Comparison of ENCODE assay signal across 9 cellular contexts in the genomic region with DNA sequence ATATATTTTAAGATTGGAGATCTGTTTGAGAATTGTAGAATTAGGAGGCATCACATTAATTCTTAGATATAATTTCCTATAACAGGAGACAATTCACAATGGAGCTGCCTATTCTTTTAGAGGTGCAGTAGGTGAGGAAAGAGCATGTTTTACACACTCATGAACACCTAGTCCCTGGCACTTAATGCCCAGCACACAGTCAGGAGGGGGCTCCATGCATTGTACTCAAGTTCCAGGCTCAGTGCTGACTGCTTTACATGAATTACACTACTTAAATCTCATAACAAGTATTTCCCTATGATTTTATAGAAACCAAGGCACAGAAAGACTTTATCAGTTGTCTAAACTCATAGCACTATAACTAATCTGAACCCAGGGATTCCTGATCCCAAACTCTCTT. TPM values are rescaled to one million over a fixed set of nuclear protein-coding genes. Genes with fewer than 3 reads are reported as not detected.
A peak's percentile ranks its signal among the peaks of the same experiment; 100 is the strongest.
DNase-seq lines count a peak whose midpoint lies in the region; ATAC-seq and TF ChIP-seq lines count a peak whose summit lies in the region.
"Had no signal": no experiment of that assay in that cellular context is flagged by ENCODE, and none has a peak within 500 bp of the region (broad histone marks: within the 10 kb centered on the region; RNA-seq: fewer than 3 reads in every experiment).

No MANE protein-coding gene starts in this region.

- peak overlapping the region; percentile 63 to 86 for H3K4me3 ChIP-seq in muscle layer of duodenum (ENCODE audit: low read depth in 1 of 2, low read length in 2 of 2)

- H3K4me3 Mint-ChIP-seq in HFFc6: peak overlapping the region; percentile 90

- H3K9me3 ChIP-seq in muscle layer of duodenum (ENCODE audit: control insufficient read depth in 1 of 2, low read length in 2 of 2): no peaks in the 10 kb centered on the region

- TF ChIP-seq CTCF in HFFc6 (IDR thresholded peaks at IDR 0.05): no peak

- DNase-seq in AG08395 (ENCODE audit: low spot score) (peak; percentile 6), HFFc6 (no peak), astrocyte of the hippocampus (ENCODE audit: low read depth, low spot score) (peak; percentile 7), NCI-H1436 treated with DMSO at 0.1 percent for 48 hours (lab: John Stamatoyannopoulos, UW) (no peak), NCI-H2081 (lab: John Stamatoyannopoulos, UW) (no peak)
- DNase-seq: midbrain had no signal

- ATAC-seq in HG02610 (IDR thresholded peaks at IDR 0.05; ENCODE audit: unreplicated experiment): no peak
- ATAC-seq in HG02759 (IDR thresholded peaks at IDR 0.05; ENCODE audit: unreplicated experiment): no peak

- H3K27ac Mint-ChIP-seq in HFFc6: peak overlapping the region; percentile 82

- H3K4me1 Mint-ChIP-seq in HFFc6 (ENCODE audit: low read depth): peaks cover 37% of the 10 kb centered on the region

- H3K4me1 ChIP-seq in muscle layer of duodenum (ENCODE audit: control insufficient read depth in 1 of 2, insufficient read depth in 2 of 2, low read length in 2 of 2): peaks cover 0 to 10% of the 10 kb centered on the region in 2 donors

- H3K27me3 ChIP-seq in muscle layer of duodenum (ENCODE audit: low read depth, low read length): no peaks in the 10 kb centered on the region

- no peaks in the 10 kb centered on the region for H3K27me3 Mint-ChIP-seq in HFFc6 (ENCODE audit: insufficient read depth)

- no peaks in the 10 kb centered on the region for H3K9me3 Mint-ChIP-seq in HFFc6

- H3K27ac ChIP-seq in muscle layer of duodenum (ENCODE audit: low read length): peak overlapping the region; percentile 95

- H3K36me3 ChIP-seq in muscle layer of duodenum (ENCODE audit: control insufficient read depth in 1 of 2, insufficient read depth in 2 of 2, low read length in 2 of 2): no peaks in the 10 kb centered on the region

- peaks cover 21% of the 10 kb centered on the region; the same call in 1 of the 2 replicates for H3K36me3 Mint-ChIP-seq in HFFc6 (ENCODE audit: low read depth)

RNA-seq across cellular contexts. Expression of a gene that starts 0.4 kb away (rescaled TPM):
- 10 to 100 TPM; 26.5 to 44.6 (median 39.3) TPM for total RNA-seq in HFFc6 (2021; fragmentation: NEBNext Ultra II Directional; extraction: Animal tissue kit (Norgen Biotek cat#: 25700))

RNA-seq across cellular contexts. Expression of a gene that starts 30.6 kb away (rescaled TPM):
- total RNA-seq in HFFc6 (2021; fragmentation: NEBNext Ultra II Directional; extraction: Animal tissue kit (Norgen Biotek cat#: 25700)): 10 to 100 TPM; 18.1 to 25.4 (median 23.7) TPM

RNA-seq across cellular contexts. Expression of a gene that starts 30.6 kb away (rescaled TPM):
- 1 to 10 TPM; 5.5 to 9.7 (median 8.2) TPM for total RNA-seq in HFFc6 (2021; fragmentation: NEBNext Ultra II Directional; extraction: Animal tissue kit (Norgen Biotek cat#: 25700))

RNA-seq across cellular contexts. Expression of a gene that starts 42.0 kb away (rescaled TPM):
- 10 to 100 TPM; 26.7 to 32.7 (median 29.9) TPM for total RNA-seq in HFFc6 (2021; fragmentation: NEBNext Ultra II Directional; extraction: Animal tissue kit (Norgen Biotek cat#: 25700))

Comparison
In these comparisons a context has a peak if more than half of its experiments do, and no peak if none do; other contexts are left out.
1. DNase-seq: peak in AG08395 (single experiment) and astrocyte of the hippocampus (single experiment); none in HFFc6 (single experiment), NCI-H1436 treated with DMSO at 0.1 percent for 48 hours (single experiment) and NCI-H2081 (0 of 2).